2 cellular contexts compared by ENCODE assay signal in the genomic region with DNA sequence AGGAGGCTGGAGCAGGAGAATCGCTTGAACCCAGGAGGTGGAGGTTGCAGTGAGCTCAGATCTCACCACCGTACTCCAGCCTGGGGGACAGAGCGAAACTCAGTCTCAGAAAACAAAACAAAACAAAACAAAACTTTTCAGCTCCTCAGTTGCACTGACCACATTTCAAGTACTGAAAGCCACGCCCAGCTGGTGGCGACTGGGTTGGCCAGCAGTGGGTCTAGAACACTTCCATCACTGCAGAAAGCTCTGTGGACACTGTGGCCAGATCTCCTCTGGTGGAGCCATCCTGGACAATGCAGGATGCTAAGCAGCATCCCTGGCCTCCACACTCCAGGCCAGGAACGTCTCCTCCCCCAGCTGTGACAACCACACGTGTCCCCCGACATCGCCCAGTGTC.
TF ChIP-seq lines count a peak whose summit lies in the region.

No MANE protein-coding gene starts in this region.

TF ChIP-seq in SK-N-SH treated with all-trans-retinoic acid at 6 μM for 48 hours, 23 proteins besides CTCF, POLR2A, EP300 and RAD21 (continued from another document):
- TF ChIP-seq CSRNP3 (CRISPR knock-in tag; IDR thresholded peaks at IDR 0.05) (no peak), POU6F1 (CRISPR knock-in tag; IDR thresholded peaks at IDR 0.05; ENCODE audit: borderline replicate concordance, low read depth) (no peak), GLIS3 (CRISPR knock-in tag; IDR thresholded peaks at IDR 0.05) (no peak), TCF4 (CRISPR knock-in tag; IDR thresholded peaks at IDR 0.05; ENCODE audit: borderline replicate concordance) (no peak), SNAI2 (CRISPR knock-in tag; IDR thresholded peaks at IDR 0.05) (no peak), ZC3H10 (CRISPR knock-in tag; IDR thresholded peaks at IDR 0.05) (no peak), TSHZ2 (CRISPR knock-in tag; IDR thresholded peaks at IDR 0.05) (no peak)
- TF ChIP-seq, protein P1, sequence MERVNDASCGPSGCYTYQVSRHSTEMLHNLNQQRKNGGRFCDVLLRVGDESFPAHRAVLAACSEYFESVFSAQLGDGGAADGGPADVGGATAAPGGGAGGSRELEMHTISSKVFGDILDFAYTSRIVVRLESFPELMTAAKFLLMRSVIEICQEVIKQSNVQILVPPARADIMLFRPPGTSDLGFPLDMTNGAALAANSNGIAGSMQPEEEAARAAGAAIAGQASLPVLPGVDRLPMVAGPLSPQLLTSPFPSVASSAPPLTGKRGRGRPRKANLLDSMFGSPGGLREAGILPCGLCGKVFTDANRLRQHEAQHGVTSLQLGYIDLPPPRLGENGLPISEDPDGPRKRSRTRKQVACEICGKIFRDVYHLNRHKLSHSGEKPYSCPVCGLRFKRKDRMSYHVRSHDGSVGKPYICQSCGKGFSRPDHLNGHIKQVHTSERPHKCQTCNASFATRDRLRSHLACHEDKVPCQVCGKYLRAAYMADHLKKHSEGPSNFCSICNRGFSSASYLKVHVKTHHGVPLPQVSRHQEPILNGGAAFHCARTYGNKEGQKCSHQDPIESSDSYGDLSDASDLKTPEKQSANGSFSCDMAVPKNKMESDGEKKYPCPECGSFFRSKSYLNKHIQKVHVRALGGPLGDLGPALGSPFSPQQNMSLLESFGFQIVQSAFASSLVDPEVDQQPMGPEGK (CRISPR knock-in tag; IDR thresholded peaks at IDR 0.05; ENCODE audit: borderline replicate concordance) = no peak

TF ChIP-seq in SK-N-SH, 30 proteins besides CTCF, POLR2A, EP300 and RAD21 (continued from another document):
- TF ChIP-seq, protein P2, sequence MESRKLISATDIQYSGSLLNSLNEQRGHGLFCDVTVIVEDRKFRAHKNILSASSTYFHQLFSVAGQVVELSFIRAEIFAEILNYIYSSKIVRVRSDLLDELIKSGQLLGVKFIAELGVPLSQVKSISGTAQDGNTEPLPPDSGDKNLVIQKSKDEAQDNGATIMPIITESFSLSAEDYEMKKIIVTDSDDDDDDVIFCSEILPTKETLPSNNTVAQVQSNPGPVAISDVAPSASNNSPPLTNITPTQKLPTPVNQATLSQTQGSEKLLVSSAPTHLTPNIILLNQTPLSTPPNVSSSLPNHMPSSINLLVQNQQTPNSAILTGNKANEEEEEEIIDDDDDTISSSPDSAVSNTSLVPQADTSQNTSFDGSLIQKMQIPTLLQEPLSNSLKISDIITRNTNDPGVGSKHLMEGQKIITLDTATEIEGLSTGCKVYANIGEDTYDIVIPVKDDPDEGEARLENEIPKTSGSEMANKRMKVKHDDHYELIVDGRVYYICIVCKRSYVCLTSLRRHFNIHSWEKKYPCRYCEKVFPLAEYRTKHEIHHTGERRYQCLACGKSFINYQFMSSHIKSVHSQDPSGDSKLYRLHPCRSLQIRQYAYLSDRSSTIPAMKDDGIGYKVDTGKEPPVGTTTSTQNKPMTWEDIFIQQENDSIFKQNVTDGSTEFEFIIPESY (IDR thresholded peaks at IDR 0.05; ENCODE audit: borderline replicate concordance, low read depth) = no peak
- TF ChIP-seq SMC3 (IDR thresholded peaks at IDR 0.05; ENCODE audit: low read depth, low read length) (no peak), EZH2phosphoT487 (IDR thresholded peaks at IDR 0.05; ENCODE audit: borderline replicate concordance, low read depth) (no peak), CHD2 (IDR thresholded peaks at IDR 0.05; ENCODE audit: low read length, partially characterized antibody) (no peak), JUND (IDR thresholded peaks at IDR 0.05) (no peak), SIN3A (IDR thresholded peaks at IDR 0.05; ENCODE audit: borderline replicate concordance, low read depth, low read length) (no peak), POLR2AphosphoS5 (IDR thresholded peaks at IDR 0.05; ENCODE audit: low read depth, low read length) (no peak), REST (IDR thresholded peaks at IDR 0.05; ENCODE audit: low read depth, low read length) (no peak), NFIC (IDR thresholded peaks at IDR 0.05; ENCODE audit: borderline replicate concordance) (no peak), PBX3 (IDR thresholded peaks at IDR 0.05) (no peak), GATA2 (CRISPR knock-in tag; IDR thresholded peaks at IDR 0.05) (no peak), TCF12 (IDR thresholded peaks at IDR 0.05) (no peak)
TF ChIP-seq in SK-N-SH: peak in this region for 0.
